In genomic region chr1:71836899-71837298, GRCh38 we compare ENCODE assay signal across 23 cellular contexts.
"Had no signal": no experiment of that assay in that cellular context is flagged by ENCODE, and none has a peak within 500 bp of the region (broad histone marks: within the 10 kb centered on the region; RNA-seq: fewer than 3 reads in every experiment).

No MANE protein-coding gene starts in this region.

- H3K27me3 Mint-ChIP-seq: naive thymus-derived CD4-positive, alpha-beta T cell; stimulated activated naive B cell treated with anti-CD40 and anti-IgM and Interleukin-4, amounts not matched to agents 10 μg/mL and 1 μg/mL and 100 μg/mL, for 72 hours; stimulated activated naive CD8-positive, alpha-beta T cell treated with anti-CD3 and anti-CD28 coated beads, Interleukin-15, amount 100 ng/mL, for 72 hours had no signal

- H3K4me3 ChIP-seq: colonic mucosa, gastroesophageal sphincter, left ventricle myocardium inferior, lung, ovary, right atrium auricular region, sigmoid colon, skin epidermis, thoracic aorta, transverse colon had no signal

- ATAC-seq: esophagus mucosa; gastroesophageal sphincter; left cardiac atrium; naive thymus-derived CD4-positive, alpha-beta T cell; stimulated activated naive B cell treated with anti-CD40 and anti-IgM and Interleukin-4, amounts not matched to agents 10 μg/mL and 1 μg/mL and 100 μg/mL, for 72 hours; stimulated activated naive CD8-positive, alpha-beta T cell treated with anti-CD3 and anti-CD28 coated beads, Interleukin-15, amount 100 ng/mL, for 72 hours had no signal

- FAIRE-seq: kidney had no signal

- H3K36me3 Mint-ChIP-seq: naive thymus-derived CD4-positive, alpha-beta T cell; stimulated activated naive B cell treated with anti-CD40 and anti-IgM and Interleukin-4, amounts not matched to agents 10 μg/mL and 1 μg/mL and 100 μg/mL, for 72 hours had no signal

- DNase-seq: colonic mucosa; dermis blood vessel endothelial cell; glutamatergic neuron; kidney; left cardiac atrium; left ventricle myocardium inferior; mesenchymal stem cell; naive thymus-derived CD4-positive, alpha-beta T cell; nephron progenitor cell; nucleus accumbens; ovary; sigmoid colon; stimulated activated CD4-positive, alpha-beta T cell treated with anti-CD3 and anti-CD28 coated beads, Interleukin-2, amount 100 ng/mL, for 24 hours; stimulated activated CD4-positive, alpha-beta T cell treated with anti-CD3 and anti-CD28 coated beads, Interleukin-4, amount 100 ng/mL, for 4 hours; stimulated activated naive B cell treated with anti-CD40 and anti-IgM and Interleukin-4, amounts not matched to agents 10 μg/mL and 1 μg/mL and 100 μg/mL, for 72 hours; stimulated activated naive CD8-positive, alpha-beta T cell treated with anti-CD3 and anti-CD28 coated beads, Interleukin-15, amount 100 ng/mL, for 72 hours; transverse colon had no signal

- H3K27me3 ChIP-seq: colonic mucosa, gastroesophageal sphincter, ovary, right atrium auricular region, sigmoid colon, transverse colon had no signal

- H3K4me1 Mint-ChIP-seq: naive thymus-derived CD4-positive, alpha-beta T cell; nephron progenitor cell; stimulated activated naive CD8-positive, alpha-beta T cell treated with anti-CD3 and anti-CD28 coated beads, Interleukin-15, amount 100 ng/mL, for 72 hours had no signal

- H3K27ac ChIP-seq: colonic mucosa, gastroesophageal sphincter, left ventricle myocardium inferior, ovary, right atrium auricular region, sigmoid colon, skin epidermis, thoracic aorta, transverse colon had no signal

- H3K36me3 ChIP-seq: colonic mucosa, gastroesophageal sphincter, left ventricle myocardium inferior, ovary, right atrium auricular region, sigmoid colon, thoracic aorta, transverse colon had no signal

- H3K27ac Mint-ChIP-seq: naive thymus-derived CD4-positive, alpha-beta T cell; nephron progenitor cell; stimulated activated naive B cell treated with anti-CD40 and anti-IgM and Interleukin-4, amounts not matched to agents 10 μg/mL and 1 μg/mL and 100 μg/mL, for 72 hours; stimulated activated naive CD8-positive, alpha-beta T cell treated with anti-CD3 and anti-CD28 coated beads, Interleukin-15, amount 100 ng/mL, for 72 hours had no signal

- H3K9me3 Mint-ChIP-seq: nephron progenitor cell; stimulated activated naive B cell treated with anti-CD40 and anti-IgM and Interleukin-4, amounts not matched to agents 10 μg/mL and 1 μg/mL and 100 μg/mL, for 72 hours; stimulated activated naive CD8-positive, alpha-beta T cell treated with anti-CD3 and anti-CD28 coated beads, Interleukin-15, amount 100 ng/mL, for 72 hours had no signal

- H3K4me3 Mint-ChIP-seq: naive thymus-derived CD4-positive, alpha-beta T cell; nephron progenitor cell; stimulated activated naive B cell treated with anti-CD40 and anti-IgM and Interleukin-4, amounts not matched to agents 10 μg/mL and 1 μg/mL and 100 μg/mL, for 72 hours; stimulated activated naive CD8-positive, alpha-beta T cell treated with anti-CD3 and anti-CD28 coated beads, Interleukin-15, amount 100 ng/mL, for 72 hours had no signal

- H3K9me3 ChIP-seq: colonic mucosa, gastroesophageal sphincter, left ventricle myocardium inferior, ovary, right atrium auricular region, sigmoid colon, thoracic aorta, transverse colon had no signal
